Comparison of ENCODE assay signal across 8 cellular contexts in the genomic region with DNA sequence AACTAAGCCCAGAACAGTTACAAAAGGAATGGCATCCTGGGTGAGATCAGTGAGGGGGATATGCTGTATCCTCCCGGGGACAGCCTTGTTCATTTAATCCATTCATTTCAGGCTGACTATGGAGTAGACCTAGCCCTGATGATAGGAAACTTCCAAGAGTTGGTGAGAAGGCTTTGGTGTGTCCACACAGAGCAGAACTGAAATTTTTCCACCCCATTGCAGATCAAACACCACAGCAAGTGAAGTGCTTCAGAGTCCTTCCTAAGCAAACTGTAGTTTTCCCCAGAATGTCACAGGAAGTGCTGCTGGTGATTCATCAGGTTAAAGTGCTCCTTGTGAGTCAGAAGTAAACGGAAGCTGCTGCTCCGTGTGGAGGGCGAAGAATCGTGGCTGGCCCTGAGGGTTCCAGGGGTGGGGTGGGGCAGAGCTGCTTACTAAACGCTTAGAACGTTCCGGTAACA.
DNase-seq lines count a peak whose midpoint lies in the region; ATAC-seq and TF ChIP-seq lines count a peak whose summit lies in the region.

No MANE protein-coding gene starts in this region.

- no peaks in the 10 kb centered on the region for H3K9me3 ChIP-seq in thyroid gland

- CTCF ChIA-PET in activated CD4-positive, alpha-beta memory T cell treated with anti-CD3 and anti-CD28 coated beads, Interleukin-2, amount 10 ng/mL, durations not matched to agents 7 days and 5 days (lab: Charles Lee) = interaction anchor here (0.6 to 7.6 kb wide), 12 partner anchors 12 to 669 kb away, joined by 3 to 43 read pairs (median 3); no protein-coding TSS in a partner anchor

- TF ChIP-seq POLR2A in thyroid gland (IDR thresholded peaks at IDR 0.05) = peak in 1 of 2 donors; percentile 57

- ATAC-seq in GM18858 (IDR thresholded peaks at IDR 0.05; ENCODE audit: unreplicated experiment) = peak; percentile 41
- ATAC-seq in effector memory CD8-positive, alpha-beta T cell (replicated peaks) = peak; percentile 60
- ATAC-seq in HG03097 (IDR thresholded peaks at IDR 0.05; ENCODE audit: low FRiP score, unreplicated experiment) = no peak

- H3K27ac Mint-ChIP-seq in activated CD4-positive, alpha-beta memory T cell treated with anti-CD3 and anti-CD28 coated beads, Interleukin-2, amount 10 ng/mL, durations not matched to agents 7 days and 5 days = peak overlapping the region; percentile 86
- H3K27ac Mint-ChIP-seq in effector memory CD8-positive, alpha-beta T cell = peak overlapping the region; percentile 81 to 84

- POLR2A ChIA-PET in activated CD4-positive, alpha-beta memory T cell treated with anti-CD3 and anti-CD28 coated beads, Interleukin-2, amount 10 ng/mL, durations not matched to agents 7 days and 5 days (lab: Charles Lee) = interaction anchor here (0.6 to 2.5 kb wide), 11 partner anchors 11 to 580 kb away, joined by 3 to 15 read pairs (median 4); partner anchors contain the start of genes B3GLCT, HMGB1, HSPH1 and USPL1

- peaks cover 19 to 25% of the 10 kb centered on the region in 2 donors for H3K4me1 ChIP-seq in thyroid gland

- peak overlapping the region; percentile 6 to 86 (median 74) for H3K27ac ChIP-seq in thyroid gland

- peak; percentile 92 for DNase-seq in LoVo (ENCODE audit: low spot score)
- peak; percentile 85 for DNase-seq in activated CD4-positive, alpha-beta memory T cell treated with anti-CD3 and anti-CD28 coated beads, Interleukin-2, amount 10 ng/mL, durations not matched to agents 7 days and 5 days
- peak; percentile 5 to 20 (median 13) for DNase-seq in effector memory CD8-positive, alpha-beta T cell
- peak; percentile 89 for DNase-seq in non-pigmented ciliary epithelial cell (ENCODE audit: low read depth)
- DNase-seq in thyroid gland = peak; percentile 57 to 69
- DNase-seq in NCI-H1048 (lab: John Stamatoyannopoulos, UW) = no peak

- peaks cover 22% of the 10 kb centered on the region for H3K27me3 Mint-ChIP-seq in activated CD4-positive, alpha-beta memory T cell treated with anti-CD3 and anti-CD28 coated beads, Interleukin-2, amount 10 ng/mL, durations not matched to agents 7 days and 5 days
- peaks cover 7 to 32% of the 10 kb centered on the region in 2 donors for H3K27me3 Mint-ChIP-seq in effector memory CD8-positive, alpha-beta T cell

- H3K4me1 Mint-ChIP-seq in activated CD4-positive, alpha-beta memory T cell treated with anti-CD3 and anti-CD28 coated beads, Interleukin-2, amount 10 ng/mL, durations not matched to agents 7 days and 5 days = peaks cover 32% of the 10 kb centered on the region
- peaks cover 16 to 23% of the 10 kb centered on the region in 2 donors for H3K4me1 Mint-ChIP-seq in effector memory CD8-positive, alpha-beta T cell (ENCODE audit: low read depth in 2 of 2)

- 18 to 23% methylated on average over 8 of the region's 8 CpGs for WGBS in thyroid gland, 2 donors

- H3K9me3 Mint-ChIP-seq in activated CD4-positive, alpha-beta memory T cell treated with anti-CD3 and anti-CD28 coated beads, Interleukin-2, amount 10 ng/mL, durations not matched to agents 7 days and 5 days = no peaks in the 10 kb centered on the region
- no peaks in the 10 kb centered on the region for H3K9me3 Mint-ChIP-seq in effector memory CD8-positive, alpha-beta T cell

- H3K36me3 Mint-ChIP-seq in activated CD4-positive, alpha-beta memory T cell treated with anti-CD3 and anti-CD28 coated beads, Interleukin-2, amount 10 ng/mL, durations not matched to agents 7 days and 5 days (ENCODE audit: low read depth) = no peaks in the 10 kb centered on the region
- no peaks in the 10 kb centered on the region for H3K36me3 Mint-ChIP-seq in effector memory CD8-positive, alpha-beta T cell (ENCODE audit: insufficient read depth)

- no peaks in the 10 kb centered on the region for H3K27me3 ChIP-seq in thyroid gland

- TF ChIP-seq CTCF in thyroid gland (IDR thresholded peaks at IDR 0.05) = no peak

- H3K36me3 ChIP-seq in thyroid gland = no peaks in the 10 kb centered on the region

- peak overlapping the region; percentile 25 for H3K4me3 Mint-ChIP-seq in activated CD4-positive, alpha-beta memory T cell treated with anti-CD3 and anti-CD28 coated beads, Interleukin-2, amount 10 ng/mL, durations not matched to agents 7 days and 5 days
- peak overlapping the region; percentile 51 to 60 for H3K4me3 Mint-ChIP-seq in effector memory CD8-positive, alpha-beta T cell

- intact Hi-C loops in thyroid gland (cut with DNase I) = loop anchor here (10.0 kb wide), 2 partner anchors 129 to 901 kb away; no protein-coding TSS in a partner anchor

- H3K4me3 ChIP-seq in thyroid gland (replicated peaks in 1 of 3) = no peak overlapping the region
